Comparison of ENCODE assay signal across 2 cellular contexts in genomic region chr1:65512383-65512782, GRCh38.
A peak's percentile ranks its signal among the peaks of the same experiment; 100 is the strongest.
TF ChIP-seq lines count a peak whose summit lies in the region.

No MANE protein-coding gene starts in this region.

TF ChIP-seq in HCT116, 20 proteins besides CTCF, POLR2A, EP300 and RAD21 (continued from another document):
- TF ChIP-seq, protein P1, sequence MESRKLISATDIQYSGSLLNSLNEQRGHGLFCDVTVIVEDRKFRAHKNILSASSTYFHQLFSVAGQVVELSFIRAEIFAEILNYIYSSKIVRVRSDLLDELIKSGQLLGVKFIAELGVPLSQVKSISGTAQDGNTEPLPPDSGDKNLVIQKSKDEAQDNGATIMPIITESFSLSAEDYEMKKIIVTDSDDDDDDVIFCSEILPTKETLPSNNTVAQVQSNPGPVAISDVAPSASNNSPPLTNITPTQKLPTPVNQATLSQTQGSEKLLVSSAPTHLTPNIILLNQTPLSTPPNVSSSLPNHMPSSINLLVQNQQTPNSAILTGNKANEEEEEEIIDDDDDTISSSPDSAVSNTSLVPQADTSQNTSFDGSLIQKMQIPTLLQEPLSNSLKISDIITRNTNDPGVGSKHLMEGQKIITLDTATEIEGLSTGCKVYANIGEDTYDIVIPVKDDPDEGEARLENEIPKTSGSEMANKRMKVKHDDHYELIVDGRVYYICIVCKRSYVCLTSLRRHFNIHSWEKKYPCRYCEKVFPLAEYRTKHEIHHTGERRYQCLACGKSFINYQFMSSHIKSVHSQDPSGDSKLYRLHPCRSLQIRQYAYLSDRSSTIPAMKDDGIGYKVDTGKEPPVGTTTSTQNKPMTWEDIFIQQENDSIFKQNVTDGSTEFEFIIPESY (IDR thresholded peaks at IDR 0.05; ENCODE audit: extremely low read depth, insufficient replicate concordance, low read length): no peak
- TF ChIP-seq SRF (IDR thresholded peaks at IDR 0.05; ENCODE audit: low read depth): no peak
- TF ChIP-seq ELF1 (IDR thresholded peaks at IDR 0.05; ENCODE audit: borderline replicate concordance, low read depth): no peak
- no peak for TF ChIP-seq JUND (IDR thresholded peaks at IDR 0.05)
- no peak for TF ChIP-seq FOSL1 (IDR thresholded peaks at IDR 0.05; ENCODE audit: low read depth)

TF ChIP-seq in liver, 16 proteins besides CTCF, POLR2A, EP300 and RAD21 (continued from another document):
- TF ChIP-seq, protein P2, sequence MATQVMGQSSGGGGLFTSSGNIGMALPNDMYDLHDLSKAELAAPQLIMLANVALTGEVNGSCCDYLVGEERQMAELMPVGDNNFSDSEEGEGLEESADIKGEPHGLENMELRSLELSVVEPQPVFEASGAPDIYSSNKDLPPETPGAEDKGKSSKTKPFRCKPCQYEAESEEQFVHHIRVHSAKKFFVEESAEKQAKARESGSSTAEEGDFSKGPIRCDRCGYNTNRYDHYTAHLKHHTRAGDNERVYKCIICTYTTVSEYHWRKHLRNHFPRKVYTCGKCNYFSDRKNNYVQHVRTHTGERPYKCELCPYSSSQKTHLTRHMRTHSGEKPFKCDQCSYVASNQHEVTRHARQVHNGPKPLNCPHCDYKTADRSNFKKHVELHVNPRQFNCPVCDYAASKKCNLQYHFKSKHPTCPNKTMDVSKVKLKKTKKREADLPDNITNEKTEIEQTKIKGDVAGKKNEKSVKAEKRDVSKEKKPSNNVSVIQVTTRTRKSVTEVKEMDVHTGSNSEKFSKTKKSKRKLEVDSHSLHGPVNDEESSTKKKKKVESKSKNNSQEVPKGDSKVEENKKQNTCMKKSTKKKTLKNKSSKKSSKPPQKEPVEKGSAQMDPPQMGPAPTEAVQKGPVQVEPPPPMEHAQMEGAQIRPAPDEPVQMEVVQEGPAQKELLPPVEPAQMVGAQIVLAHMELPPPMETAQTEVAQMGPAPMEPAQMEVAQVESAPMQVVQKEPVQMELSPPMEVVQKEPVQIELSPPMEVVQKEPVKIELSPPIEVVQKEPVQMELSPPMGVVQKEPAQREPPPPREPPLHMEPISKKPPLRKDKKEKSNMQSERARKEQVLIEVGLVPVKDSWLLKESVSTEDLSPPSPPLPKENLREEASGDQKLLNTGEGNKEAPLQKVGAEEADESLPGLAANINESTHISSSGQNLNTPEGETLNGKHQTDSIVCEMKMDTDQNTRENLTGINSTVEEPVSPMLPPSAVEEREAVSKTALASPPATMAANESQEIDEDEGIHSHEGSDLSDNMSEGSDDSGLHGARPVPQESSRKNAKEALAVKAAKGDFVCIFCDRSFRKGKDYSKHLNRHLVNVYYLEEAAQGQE (IDR thresholded peaks at IDR 0.05): peak; percentile 36
- TF ChIP-seq NR2F2 (IDR thresholded peaks at IDR 0.05): peak; percentile 72
- peak; percentile 66 for TF ChIP-seq SP1 (IDR thresholded peaks at IDR 0.05)
- peak in 1 of 2 donors; percentile 17 for TF ChIP-seq GABPA (IDR thresholded peaks at IDR 0.05 in 1 of 2, conservative IDR thresholded peaks at IDR 0.05 in 1 of 2)
- TF ChIP-seq HNF4A (conservative IDR thresholded peaks at IDR 0.05): peak; percentile 63
- TF ChIP-seq EGR1 (IDR thresholded peaks at IDR 0.05; ENCODE audit: low read depth in 2 of 2): no peak
- no peak for TF ChIP-seq TAF1 (conservative IDR thresholded peaks at IDR 0.05)
- TF ChIP-seq FOXA2 (IDR thresholded peaks at IDR 0.05): peak; percentile 85
- TF ChIP-seq, protein P1 (IDR thresholded peaks at IDR 0.05): no peak
- TF ChIP-seq, protein P3, sequence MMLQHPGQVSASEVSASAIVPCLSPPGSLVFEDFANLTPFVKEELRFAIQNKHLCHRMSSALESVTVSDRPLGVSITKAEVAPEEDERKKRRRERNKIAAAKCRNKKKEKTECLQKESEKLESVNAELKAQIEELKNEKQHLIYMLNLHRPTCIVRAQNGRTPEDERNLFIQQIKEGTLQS (IDR thresholded peaks at IDR 0.05): no peak
- peak; percentile 63 for TF ChIP-seq FOXA1 (IDR thresholded peaks at IDR 0.05)
TF ChIP-seq in liver: peak in this region for 10.
